ENCODE assay signal across 30 cellular contexts in genomic region chr5:133665571-133665970, GRCh38. TPM values are rescaled to one million over a fixed set of nuclear protein-coding genes. Genes with fewer than 3 reads are reported as not detected.
"Had no signal": no experiment of that assay in that cellular context is flagged by ENCODE, and none has a peak within 500 bp of the region (broad histone marks: within the 10 kb centered on the region; RNA-seq: fewer than 3 reads in every experiment).

No MANE protein-coding gene starts in this region.

- FAIRE-seq: colon had no signal

- H3K27ac ChIP-seq: adrenal gland, body of pancreas, esophagus squamous epithelium, gastroesophageal sphincter had no signal

- H3K4me3 ChIP-seq: adrenal gland, body of pancreas, esophagus squamous epithelium, gastroesophageal sphincter had no signal

- H3K36me3 ChIP-seq: adrenal gland, esophagus squamous epithelium, gastroesophageal sphincter had no signal

- H3K9me3 ChIP-seq: adrenal gland, esophagus squamous epithelium had no signal

- H3K4me1 ChIP-seq: adrenal gland, body of pancreas, esophagus squamous epithelium, gastroesophageal sphincter had no signal

- DNase-seq: activated CD4-positive, alpha-beta memory T cell treated with anti-CD3 and anti-CD28 coated beads for 36 hours; activated CD4-positive, alpha-beta T cell treated with anti-CD3 and anti-CD28 coated beads for 36 hours; activated CD4-positive, alpha-beta T cell treated with anti-CD3 and anti-CD28 coated beads, Interleukin-2, amount 10 ng/mL, durations not matched to agents 24 days and 14 days; activated CD4-positive, CD25-positive, alpha-beta regulatory T cell; activated CD4-positive, CD25-positive, alpha-beta regulatory T cell treated with anti-CD3 and anti-CD28 coated beads, Interleukin-2, amount 50 U/mL, for 72 hours; activated effector memory CD4-positive, alpha-beta T cell treated with anti-CD3 and anti-CD28 coated beads, Interleukin-2, amount 50 U/mL, for 16 hours; activated naive CD4-positive, alpha-beta T cell treated with anti-CD3 and anti-CD28 coated beads for 36 hours; activated naive CD8-positive, alpha-beta T cell treated with anti-CD3 and anti-CD28 coated beads for 36 hours; activated naive CD8-positive, alpha-beta T cell treated with anti-CD3 and anti-CD28 coated beads, Interleukin-2, amount 50 U/mL, for 24 hours; activated T-cell treated with anti-CD3 and anti-CD28 coated beads, Interleukin-2, amount 50 U/mL, for 4 hours; adrenal gland; amygdala; aorta; body of pancreas; caudate nucleus; cortex of kidney; dermis blood vessel endothelial cell; effector CD4-positive, alpha-beta T cell; effector memory CD8-positive, alpha-beta T cell; erythroblast; esophagus squamous epithelium; foreskin melanocyte; T-helper 2 cell had no signal

- H3K36me3 Mint-ChIP-seq: activated CD4-positive, alpha-beta memory T cell treated with anti-CD3 and anti-CD28 coated beads for 36 hours; activated naive CD4-positive, alpha-beta T cell treated with anti-CD3 and anti-CD28 coated beads, Interleukin-2, amount 50 U/mL, for 24 hours; activated naive CD8-positive, alpha-beta T cell treated with anti-CD3 and anti-CD28 coated beads for 36 hours had no signal

- H3K4me3 Mint-ChIP-seq: activated CD4-positive, alpha-beta memory T cell treated with anti-CD3 and anti-CD28 coated beads for 36 hours; activated CD4-positive, alpha-beta T cell treated with anti-CD3 and anti-CD28 coated beads for 36 hours; activated CD4-positive, alpha-beta T cell treated with anti-CD3 and anti-CD28 coated beads, Interleukin-2, amount 10 ng/mL, durations not matched to agents 24 days and 14 days; activated CD8-positive, alpha-beta T cell treated with anti-CD3 and anti-CD28 coated beads, Interleukin-2, amount 10 ng/mL, durations not matched to agents 7 days and 5 days; activated naive CD4-positive, alpha-beta T cell treated with anti-CD3 and anti-CD28 coated beads for 36 hours; activated naive CD4-positive, alpha-beta T cell treated with anti-CD3 and anti-CD28 coated beads, Interleukin-2, amount 50 U/mL, for 24 hours; activated naive CD8-positive, alpha-beta T cell treated with anti-CD3 and anti-CD28 coated beads for 36 hours; activated naive CD8-positive, alpha-beta T cell treated with anti-CD3 and anti-CD28 coated beads, Interleukin-2, amount 50 U/mL, for 24 hours; activated T-cell treated with anti-CD3 and anti-CD28 coated beads, Interleukin-2, amount 50 U/mL, for 4 hours; effector memory CD8-positive, alpha-beta T cell had no signal

- H3K4me1 Mint-ChIP-seq: activated CD4-positive, alpha-beta T cell treated with anti-CD3 and anti-CD28 coated beads for 36 hours; activated CD4-positive, alpha-beta T cell treated with anti-CD3 and anti-CD28 coated beads, Interleukin-2, amount 10 ng/mL, durations not matched to agents 24 days and 14 days; activated naive CD4-positive, alpha-beta T cell treated with anti-CD3 and anti-CD28 coated beads, Interleukin-2, amount 50 U/mL, for 24 hours; activated naive CD8-positive, alpha-beta T cell treated with anti-CD3 and anti-CD28 coated beads for 36 hours; activated naive CD8-positive, alpha-beta T cell treated with anti-CD3 and anti-CD28 coated beads, Interleukin-2, amount 50 U/mL, for 24 hours had no signal

- H3K27ac Mint-ChIP-seq: activated CD4-positive, alpha-beta memory T cell treated with anti-CD3 and anti-CD28 coated beads for 36 hours; activated CD4-positive, alpha-beta T cell treated with anti-CD3 and anti-CD28 coated beads for 36 hours; activated CD4-positive, alpha-beta T cell treated with anti-CD3 and anti-CD28 coated beads, Interleukin-2, amount 10 ng/mL, durations not matched to agents 24 days and 14 days; activated CD8-positive, alpha-beta T cell treated with anti-CD3 and anti-CD28 coated beads, Interleukin-2, amount 10 ng/mL, durations not matched to agents 7 days and 5 days; activated naive CD4-positive, alpha-beta T cell treated with anti-CD3 and anti-CD28 coated beads for 36 hours; activated naive CD4-positive, alpha-beta T cell treated with anti-CD3 and anti-CD28 coated beads, Interleukin-2, amount 50 U/mL, for 24 hours; activated naive CD8-positive, alpha-beta T cell treated with anti-CD3 and anti-CD28 coated beads for 36 hours; activated naive CD8-positive, alpha-beta T cell treated with anti-CD3 and anti-CD28 coated beads, Interleukin-2, amount 50 U/mL, for 24 hours; activated T-helper 2 cell treated with anti-CD3 and anti-CD28 coated beads, Interferon-gamma antibody, Interleukin-2, Interleukin-4, amounts not matched to agents 10 μg/mL and 5 μg/mL and 100 μg/mL, durations not matched to agents 14 hours and 24 hours and 36 hours; effector memory CD8-positive, alpha-beta T cell had no signal

- H3K27me3 ChIP-seq: adrenal gland, body of pancreas had no signal

- H3K9me3 Mint-ChIP-seq: activated CD4-positive, alpha-beta memory T cell treated with anti-CD3 and anti-CD28 coated beads for 36 hours; activated CD4-positive, alpha-beta T cell treated with anti-CD3 and anti-CD28 coated beads, Interleukin-2, amount 10 ng/mL, durations not matched to agents 24 days and 14 days; activated naive CD4-positive, alpha-beta T cell treated with anti-CD3 and anti-CD28 coated beads, Interleukin-2, amount 50 U/mL, for 24 hours; activated naive CD8-positive, alpha-beta T cell treated with anti-CD3 and anti-CD28 coated beads for 36 hours; activated naive CD8-positive, alpha-beta T cell treated with anti-CD3 and anti-CD28 coated beads, Interleukin-2, amount 50 U/mL, for 24 hours; activated T-cell treated with anti-CD3 and anti-CD28 coated beads, Interleukin-2, amount 50 U/mL, for 4 hours; activated T-helper 2 cell treated with anti-CD3 and anti-CD28 coated beads, Interferon-gamma antibody, Interleukin-2, Interleukin-4, amounts not matched to agents 10 μg/mL and 5 μg/mL and 100 μg/mL, durations not matched to agents 14 hours and 24 hours and 36 hours; effector memory CD8-positive, alpha-beta T cell had no signal

- ATAC-seq: activated CD4-positive, alpha-beta T cell treated with anti-CD3 and anti-CD28 coated beads for 36 hours; activated CD8-positive, alpha-beta T cell treated with anti-CD3 and anti-CD28 coated beads, Interleukin-2, amount 10 ng/mL, durations not matched to agents 7 days and 5 days; activated naive CD8-positive, alpha-beta T cell treated with anti-CD3 and anti-CD28 coated beads, Interleukin-2, amount 50 U/mL, for 24 hours; activated T-cell treated with anti-CD3 and anti-CD28 coated beads, Interleukin-2, amount 50 U/mL, for 4 hours; body of pancreas; effector memory CD8-positive, alpha-beta T cell; gastroesophageal sphincter had no signal

RNA-seq across cellular contexts. Expression of gene FSTL4, which starts 53.2 kb away (rescaled TPM):
- total RNA-seq: activated CD4-positive, alpha-beta T cell treated with anti-CD3 and anti-CD28 coated beads for 36 hours; activated CD8-positive, alpha-beta T cell treated with anti-CD3 and anti-CD28 coated beads, Interleukin-2, amount 10 ng/mL, durations not matched to agents 7 days and 5 days; fibroblast of villous mesenchyme; T-helper 1 cell treated with Interleukin-12 subunit alpha and Interleukin-12 subunit beta and Interleukin-4 antibody, amounts not matched to agents 30 ng/mL and 1 ng/mL, for 36 hours had no signal
- polyA plus RNA-seq: aorta had no signal
